In genomic region chr19:11203194-11204075, GRCh38 we compare ENCODE assay signal across 8 cellular contexts. TPM values are rescaled to one million over a fixed set of nuclear protein-coding genes. Genes with fewer than 3 reads are reported as not detected.
DNase-seq lines count a peak whose midpoint lies in the region; ATAC-seq and TF ChIP-seq lines count a peak whose summit lies in the region.

No MANE protein-coding gene starts in this region.

- in situ Hi-C loops in Panc1 (cut with HindIII; ENCODE audit: low pct_unique_long_range_greater_than_20kb, low sequenced_read_pairs) = no loop called here

- WGBS in adipose tissue, 3 donors = 33 to 51% (median 41%) methylated on average over 14 to 17 of the region's 17 CpGs

- H3K4me3 ChIP-seq in Panc1 (ENCODE audit: low read depth in 2 of 2, low read length in 2 of 2) (no peak overlapping the region), cardiac muscle cell (no peak overlapping the region)

- DNase-seq in activated CD4-positive, alpha-beta T cell treated with anti-CD3 and anti-CD28 coated beads for 24 hours (ENCODE audit: low read depth in 2 of 2) = peak; percentile 16 to 19
- DNase-seq in activated CD4-positive, alpha-beta T cell treated with anti-CD3 and anti-CD28 coated beads for 1 hour = no peak
- DNase-seq in Panc1 (ENCODE audit: low read depth, low spot score) (no peak), cardiac muscle cell (ENCODE audit: low read depth in 1 of 2, low spot score in 1 of 2) (peak; percentile 76 to 93), posterior cingulate gyrus (peak in 9 of 10 donors; percentile 47 to 92 (median 65)), NOMO-1 (lab: John Stamatoyannopoulos, UW; ENCODE audit: unreplicated experiment in 2 of 2) (no peak)

- TF ChIP-seq CTCF in Panc1 (IDR thresholded peaks at IDR 0.05) (peak; percentile 85), cardiac muscle cell (IDR thresholded peaks at IDR 0.05; ENCODE audit: low read depth, low read length) (peak; percentile 74)

- CTCF ChIA-PET in Panc1 (lab: Charles Lee) = interaction anchor here (0.6 kb wide), 3 partner anchors 47 to 122 kb away, joined by 4 to 10 read pairs (median 5); no protein-coding TSS in a partner anchor

- H3K9me3 ChIP-seq in Panc1 (ENCODE audit: control insufficient read depth, insufficient read depth, low read depth, low read length) (no peaks in the 10 kb centered on the region), cardiac muscle cell (ENCODE audit: low read depth) (no peaks in the 10 kb centered on the region)

- ATAC-seq in Panc1 (peak; percentile 76), GM19395 (IDR thresholded peaks at IDR 0.05; ENCODE audit: unreplicated experiment) (no peak)

- POLR2A ChIA-PET in Panc1 (lab: Charles Lee) = interaction anchor here (0.6 to 0.7 kb wide), 2 partner anchors 103 to 175 kb away, joined by 9 to 15 read pairs; no protein-coding TSS in a partner anchor

- H3K27me3 ChIP-seq in Panc1 (ENCODE audit: control insufficient read depth, insufficient read depth, low read length) = no peaks in the 10 kb centered on the region
- H3K27me3 ChIP-seq in cardiac muscle cell = no peaks in the 10 kb centered on the region

- H3K36me3 ChIP-seq in Panc1 (ENCODE audit: control insufficient read depth, insufficient read depth, low read length) (no peaks in the 10 kb centered on the region), cardiac muscle cell (no peaks in the 10 kb centered on the region)

- no TSS peak for BruUV-seq in Panc1 (replicated peaks; lab: Mats Ljungman, UMichigan)

- intact Hi-C loops in Panc1 (cut with micrococcal nuclease; ENCODE audit: unreplicated experiment) (loop anchor here (5.0 kb wide), 1 partner anchor 66 kb away; no protein-coding TSS in a partner anchor), posterior cingulate gyrus (cut with DNase I) (loop anchor here (1.0 kb wide), 1 partner anchor 65 kb away; no protein-coding TSS in a partner anchor)

- peaks cover 13% of the 10 kb centered on the region for H3K4me1 ChIP-seq in Panc1 (ENCODE audit: control insufficient read depth, insufficient read depth, low read length)
- peaks cover 13% of the 10 kb centered on the region for H3K4me1 ChIP-seq in cardiac muscle cell (ENCODE audit: low read depth)

- H3K27ac ChIP-seq in Panc1 (ENCODE audit: low read length) (peak overlapping the region; percentile 66), adipose tissue (ENCODE audit: low read depth, low read length) (peak overlapping the region; percentile 28), cardiac muscle cell (peak overlapping the region; percentile 55)

RNA-seq across cellular contexts. Expression of gene KANK2, which starts 6.1 kb away (rescaled TPM):
- total RNA-seq in Panc1 (2021; ENCODE audit: unreplicated experiment) = 121 TPM
- polyA plus RNA-seq in Panc1 (2012; ENCODE audit: insufficient read length) = 199 TPM
- polyA plus RNA-seq in adipose tissue = 100 to 1,000 TPM in 2 of 3 donors, 10 to 100 TPM in 1; 34.3 to 583 (median 148) TPM
- total RNA-seq in cardiac muscle cell = 73.0 and 106 TPM in 2 replicates
- 38.9 and 43.9 TPM in 2 replicates for polyA plus RNA-seq in cardiac muscle cell

RNA-seq across cellular contexts. Expression of gene ANGPTL8, which starts 36.0 kb away (rescaled TPM):
- total RNA-seq in Panc1 (2021; ENCODE audit: unreplicated experiment) (not detected), cardiac muscle cell (1.5 TPM in 1 of 2 replicates, not detected in the other)
- polyA plus RNA-seq in Panc1 (2012; ENCODE audit: insufficient read length) = 0.64 TPM
- polyA plus RNA-seq in adipose tissue (100 to 1,000 TPM in 1 of 3 donors, 10 to 100 TPM in 1, 1 to 10 TPM in 1; 7.4 to 108 (median 16.9) TPM), cardiac muscle cell (0.71 and 1.7 TPM in 2 replicates)

RNA-seq across cellular contexts. Expression of gene SPC24, which starts 47.9 kb away (rescaled TPM):
- 50.6 TPM for total RNA-seq in Panc1 (2021; ENCODE audit: unreplicated experiment)
- 26.9 TPM for polyA plus RNA-seq in Panc1 (2012; ENCODE audit: insufficient read length)
- polyA plus RNA-seq in adipose tissue = 1 to 10 TPM in 1 of 3 donors, under 1 TPM in 2; 0.17 to 2.4 (median 0.30) TPM
- 15.8 and 127 TPM in 2 replicates for total RNA-seq in cardiac muscle cell
- 7.1 and 25.8 TPM in 2 replicates for polyA plus RNA-seq in cardiac muscle cell

RNA-seq across cellular contexts. Expression of gene DOCK6, which starts 58.9 kb away (rescaled TPM):
- total RNA-seq in Panc1 (2021; ENCODE audit: unreplicated experiment) = 19.4 TPM
- polyA plus RNA-seq in Panc1 (2012; ENCODE audit: insufficient read length) = 22.4 TPM
- 100 to 1,000 TPM in 1 of 3 donors, 10 to 100 TPM in 2; 16.2 to 190 (median 57.8) TPM for polyA plus RNA-seq in adipose tissue
- 9.1 and 75.6 TPM in 2 replicates for total RNA-seq in cardiac muscle cell
- 12.2 and 21.5 TPM in 2 replicates for polyA plus RNA-seq in cardiac muscle cell

Comparison
In these comparisons a context has a peak if more than half of its experiments do, and no peak if none do; other contexts are left out.
1. DNase-seq: peak in activated CD4-positive, alpha-beta T cell treated with anti-CD3 and anti-CD28 coated beads for 24 hours (2 of 2), cardiac muscle cell (2 of 2) and posterior cingulate gyrus (9 of 10); none in activated CD4-positive, alpha-beta T cell treated with anti-CD3 and anti-CD28 coated beads for 1 hour (single experiment), Panc1 (single experiment) and NOMO-1 (0 of 2).
2. Peak in every context shown above with its lines, with median percentiles within 50 percentile points of each other: H3K27ac ChIP-seq.